In genomic region chr1:204408074-204408507, GRCh38 we compare ENCODE assay signal across 1 cellular context.
A peak's percentile ranks its signal among the peaks of the same experiment; 100 is the strongest.
TF ChIP-seq lines count a peak whose summit lies in the region.

No MANE protein-coding gene starts in this region.

TF ChIP-seq in HepG2, 621 proteins besides CTCF, POLR2A, EP300 and RAD21:
- TF ChIP-seq ZBTB1 (CRISPR knock-in tag; IDR thresholded peaks at IDR 0.05; ENCODE audit: borderline replicate concordance) (no peak), KLF15 (CRISPR knock-in tag; IDR thresholded peaks at IDR 0.05; ENCODE audit: borderline replicate concordance) (no peak), SAP130 (CRISPR knock-in tag; IDR thresholded peaks at IDR 0.05; ENCODE audit: low read depth) (0 out of 2 replicates have a peak, but pooled peaks have one; percentile 17)
TF ChIP-seq in HepG2: peak in this region for 1.
